In genomic region chr16:49700222-49700927, GRCh38 we compare ENCODE assay signal across 8 cellular contexts.
DNase-seq lines count a peak whose midpoint lies in the region; ATAC-seq and TF ChIP-seq lines count a peak whose summit lies in the region.

No MANE protein-coding gene starts in this region.

- no peak for ATAC-seq in GM21515 (IDR thresholded peaks at IDR 0.05; ENCODE audit: unreplicated experiment)
- no peak for ATAC-seq in stimulated activated naive CD8-positive, alpha-beta T cell treated with anti-CD3 and anti-CD28 coated beads, Interleukin-15, Interleukin-2, amounts not matched to agents 100 U/mL and 50 U/mL, for 24 hours
- ATAC-seq in HG03378 (IDR thresholded peaks at IDR 0.05; ENCODE audit: unreplicated experiment) = no peak

- DNase-seq in NCI-H146 (lab: John Stamatoyannopoulos, UW) (peak; percentile 62), NCI-H146 treated with DMSO at 0.1 percent for 48 hours (lab: John Stamatoyannopoulos, UW; ENCODE audit: unreplicated experiment) (no peak), fibroblast of gingiva (ENCODE audit: low read depth) (peak; percentile 8), mesothelial cell of epicardium (ENCODE audit: low spot score in 2 of 2, unreplicated experiment in 2 of 2) (peak in 1 of 2 experiments; percentile 43), ureter (ENCODE audit: low spot score) (peak; percentile 51)
- no peak for DNase-seq in stimulated activated naive CD8-positive, alpha-beta T cell treated with anti-CD3 and anti-CD28 coated beads, Interleukin-15, Interleukin-2, amounts not matched to agents 100 U/mL and 50 U/mL, for 24 hours

- no peaks in the 10 kb centered on the region for H3K36me3 Mint-ChIP-seq in mesothelial cell of epicardium

- H3K4me1 Mint-ChIP-seq in mesothelial cell of epicardium = peaks cover 86% of the 10 kb centered on the region

- peak overlapping the region; percentile 77 for H3K27ac Mint-ChIP-seq in mesothelial cell of epicardium

- no peaks in the 10 kb centered on the region for H3K27me3 Mint-ChIP-seq in mesothelial cell of epicardium (ENCODE audit: low read depth)

- H3K4me3 Mint-ChIP-seq in mesothelial cell of epicardium = peak overlapping the region; percentile 36

- no peaks in the 10 kb centered on the region for H3K9me3 Mint-ChIP-seq in mesothelial cell of epicardium

- no peak for TF ChIP-seq CTCF in mesothelial cell of epicardium (IDR thresholded peaks at IDR 0.05; ENCODE audit: unreplicated experiment)

Comparison
In these comparisons a context has a peak if more than half of its experiments do, and no peak if none do; other contexts are left out.
1. DNase-seq: peak in NCI-H146 (single experiment), fibroblast of gingiva (single experiment) and ureter (single experiment); none in NCI-H146 treated with DMSO at 0.1 percent for 48 hours (single experiment) and stimulated activated naive CD8-positive, alpha-beta T cell treated with anti-CD3 and anti-CD28 coated beads, Interleukin-15, Interleukin-2, amounts not matched to agents 100 U/mL and 50 U/mL, for 24 hours (single experiment).